ENCODE assay signal across 17 cellular contexts in genomic region chr19:12626958-12627357, GRCh38. TPM values are rescaled to one million over a fixed set of nuclear protein-coding genes. Genes with fewer than 3 reads are reported as not detected.
DNase-seq lines count a peak whose midpoint lies in the region; ATAC-seq, FAIRE-seq and TF ChIP-seq lines count a peak whose summit lies in the region.
"Had no signal": no experiment of that assay in that cellular context is flagged by ENCODE, and none has a peak within 500 bp of the region (broad histone marks: within the 10 kb centered on the region; RNA-seq: fewer than 3 reads in every experiment).

No MANE protein-coding gene starts in this region.

- POLR2A ChIA-PET in HepG2 (lab: Yijun Ruan, JAX) (interaction anchor here (0.9 kb wide), 1 partner anchor 16 kb away, joined by 3 read pairs; the partner anchor contains the start of genes ZNF490 and ZNF791), GM10248 (lab: Yijun Ruan, JAX) (no interaction called here)

- H3K36me3 Mint-ChIP-seq in T-helper 17 cell (ENCODE audit: low read depth), result peaks cover 3% of the 10 kb centered on the region

- no peak for FAIRE-seq in HepG2 (lab: Jason Lieb, UNC)
- FAIRE-seq: GM12878, GM18507 had no signal

- no peak for TF ChIP-seq POLR2A in HepG2 (IDR thresholded peaks at IDR 0.05; ENCODE audit: insufficient read depth in 1 of 2, low read depth in 2 of 2, low read length in 2 of 2)

- no TSS peak for BruUV-seq in HepG2 (replicated peaks; lab: Mats Ljungman, UMichigan)

- no peaks in the 10 kb centered on the region for H3K27me3 ChIP-seq in HepG2 (ENCODE audit: control insufficient read depth in 1 of 2, insufficient read depth in 2 of 2, low read length in 2 of 2)
- no peaks in the 10 kb centered on the region for H3K27me3 ChIP-seq in upper lobe of right lung

- intact Hi-C loops in HepG2 (cut with micrococcal nuclease; ENCODE audit: unreplicated experiment), result no loop called here
- intact Hi-C loops in upper lobe of right lung (cut with DNase I), result no loop called here

- peaks cover 5% of the 10 kb centered on the region for H3K79me2 ChIP-seq in HepG2 (ENCODE audit: insufficient read depth, low read length)

- H3K4me3 Mint-ChIP-seq in T-helper 17 cell, result no peak overlapping the region
- H3K4me3 Mint-ChIP-seq: CD4-positive, CD25-positive, alpha-beta regulatory T cell had no signal

- H3K4me1 Mint-ChIP-seq in T-helper 17 cell, result no peaks in the 10 kb centered on the region

- H3K9ac ChIP-seq in HepG2 (ENCODE audit: insufficient read depth, low read depth, low read length), result no peak overlapping the region
- H3K9ac ChIP-seq: GM23248 had no signal

- no peak overlapping the region for H3K27ac ChIP-seq in HepG2 (ENCODE audit: extremely low read length, insufficient read depth, low read length)
- H3K27ac ChIP-seq in upper lobe of right lung, result no peak overlapping the region
- H3K27ac ChIP-seq: 22Rv1, GM23248 had no signal

- H3K4me1 ChIP-seq in HepG2 (ENCODE audit: insufficient read depth, low read length), result peaks cover 9% of the 10 kb centered on the region
- H3K4me1 ChIP-seq in upper lobe of right lung, result no peaks in the 10 kb centered on the region

- WGBS in HepG2 (ENCODE audit: low lambda C conversion rate), result 96% methylated on average over 8 of the region's 8 CpGs

- no peak overlapping the region for H3K4me3 ChIP-seq in HepG2 (replicated peaks in 1 of 3; ENCODE audit: insufficient read depth in 1 of 3, low read depth in 2 of 3, low read length in 3 of 3)
- no peak overlapping the region for H3K4me3 ChIP-seq in upper lobe of right lung
- H3K4me3 ChIP-seq: GM12878, GM23248 had no signal

- TF ChIP-seq RAD21 in HepG2 (CRISPR knock-in tag; IDR thresholded peaks at IDR 0.05), result no peak

- peaks cover 9% of the 10 kb centered on the region for H3K9me3 ChIP-seq in T-helper 17 cell (ENCODE audit: control insufficient read depth, low read length, poor library complexity, severe bottlenecking)
- no peaks in the 10 kb centered on the region for H3K9me3 ChIP-seq in HepG2 (ENCODE audit: low read length)
- H3K9me3 ChIP-seq in upper lobe of right lung, result peaks cover 11% of the 10 kb centered on the region

- no peak overlapping the region for H2AFZ ChIP-seq in HepG2 (ENCODE audit: low read length)
- H2AFZ ChIP-seq: GM23248 had no signal

- H3K27ac Mint-ChIP-seq in T-helper 17 cell, result peak overlapping the region; percentile 16

- TF ChIP-seq EP300 in HepG2 (IDR thresholded peaks at IDR 0.05; ENCODE audit: low read depth in 2 of 2, low read length in 2 of 2) (no peak), HepG2 (CRISPR knock-in tag; IDR thresholded peaks at IDR 0.05; ENCODE audit: borderline replicate concordance) (no peak)

- in situ Hi-C loops in HepG2 (cut with HindIII; ENCODE audit: extremely low pct_ligation_motif_present, low pct_unique_long_range_greater_than_20kb), result no loop called here

- H3K4me2 ChIP-seq in HepG2 (ENCODE audit: low read depth, low read length), result no peak overlapping the region

- CTCF ChIA-PET in HepG2 (lab: Yijun Ruan, JAX; ENCODE audit: low intra/inter-chr PET ratio, low total read pairs), result no interaction called here
- CTCF ChIA-PET in GM10248 (lab: Yijun Ruan, JAX), result interaction anchor here (0.7 to 1.7 kb wide), 2 partner anchors 13 to 16 kb away, joined by 3 to 9 read pairs; partner anchors contain the start of genes ZNF490 and ZNF791

- peak; percentile 44 to 55 for ATAC-seq in activated CD4-positive, CD25-positive, alpha-beta regulatory T cell treated with anti-CD3 and anti-CD28 coated beads, Interleukin-2, amount 50 U/mL, for 24 hours
- ATAC-seq in T-helper 17 cell (no peak), HepG2 (no peak), upper lobe of right lung (no peak), omental fat pad (ENCODE audit: low FRiP score) (no peak)
- ATAC-seq: GM12878 had no signal

- no peak for DNase-seq in activated CD4-positive, CD25-positive, alpha-beta regulatory T cell (lab: John Stamatoyannopoulos, UW)
- no peak for DNase-seq in T-helper 17 cell
- no peak for DNase-seq in HepG2 (ENCODE audit: low spot score)
- DNase-seq in upper lobe of right lung, result peak; percentile 5
- no peak for DNase-seq in omental fat pad (ENCODE audit: low spot score)
- DNase-seq in GM10248 (ENCODE audit: extremely low spot score), result no peak
- DNase-seq in effector CD4-positive, alpha-beta T cell, result no peak
- DNase-seq: Calu3; CD4-positive, CD25-positive, alpha-beta regulatory T cell; DMS 273 treated with DMSO at 0.1 percent for 48 hours; GM23248; H7; IMR-90 had no signal

- TF ChIP-seq CTCF in HepG2 (CRISPR knock-in tag; IDR thresholded peaks at IDR 0.05) (no peak), upper lobe of right lung (IDR thresholded peaks at IDR 0.05) (no peak), omental fat pad (IDR thresholded peaks at IDR 0.05) (no peak), GM10248 (IDR thresholded peaks at IDR 0.05; ENCODE audit: control extremely low read depth, extremely low read depth, low read depth, missing control alignments) (no peak)

- no peaks in the 10 kb centered on the region for H4K20me1 ChIP-seq in HepG2 (ENCODE audit: insufficient read depth, low read length)

- H3K27me3 Mint-ChIP-seq in T-helper 17 cell, result no peaks in the 10 kb centered on the region
- H3K27me3 Mint-ChIP-seq: CD4-positive, CD25-positive, alpha-beta regulatory T cell had no signal

- H3K36me3 ChIP-seq in HepG2 (replicated peaks in 1 of 2; ENCODE audit: control insufficient read depth in 1 of 2, insufficient read depth in 2 of 2, low read length in 2 of 2) (peaks cover 7 to 37% of the 10 kb centered on the region in 2 experiments; a peak in 4 of 5 replicates), upper lobe of right lung (peaks cover 64% of the 10 kb centered on the region)

RNA-seq across cellular contexts. Expression of gene ZNF791, which starts 16.2 kb away (rescaled TPM):
- 10 to 100 TPM; 46.2 to 47.0 TPM for total RNA-seq in T-helper 17 cell
- 17.4 and 21.3 TPM in 2 replicates for total RNA-seq in HepG2 (2016; rRNA removed; fragmentation: Illumina TruSeq; extraction: Trizol)
- total RNA-seq in HepG2 (2016; cell fraction: cytosol; rRNA removed; fragmentation: Illumina TruSeq; extraction: Trizol; ENCODE audit: low read depth), result 5.5 and 5.7 TPM in 2 replicates
- total RNA-seq in HepG2 (2016; cell fraction: insoluble cytoplasmic fraction; rRNA removed; fragmentation: Illumina TruSeq; extraction: Trizol), result 16.4 and 22.2 TPM in 2 replicates
- total RNA-seq in HepG2 (2016; cell fraction: membrane; rRNA removed; fragmentation: Illumina TruSeq; extraction: Trizol), result 7.4 and 9.1 TPM in 2 replicates
- total RNA-seq in HepG2 (2016; cell fraction: nucleus; rRNA removed; fragmentation: Illumina TruSeq; extraction: Trizol), result 15.1 and 19.8 TPM in 2 replicates
- 10.1 and 12.8 TPM in 2 replicates for polyA plus RNA-seq in HepG2 (2011; rRNA removed)
- 4.9 and 5.3 TPM in 2 replicates for polyA plus RNA-seq in HepG2 (2011; cell fraction: cytosol; rRNA removed)
- 8.8 and 17.1 TPM in 2 replicates for polyA plus RNA-seq in HepG2 (2011; cell fraction: nucleus; rRNA removed)
- 9.2 and 12.5 TPM in 2 replicates for polyA plus RNA-seq in HepG2 (2012)
- polyA plus RNA-seq in HepG2 (2016; cell fraction: cytosol; fragmentation: Illumina TruSeq; extraction: Trizol; ENCODE audit: low read depth), result 0.87 and 3.4 TPM in 2 replicates
- 11.5 and 12.8 TPM in 2 replicates for polyA plus RNA-seq in HepG2 (2016; cell fraction: insoluble cytoplasmic fraction; fragmentation: Illumina TruSeq; extraction: Trizol; ENCODE audit: low read depth)
- 1.8 and 3.0 TPM in 2 replicates for polyA plus RNA-seq in HepG2 (2016; cell fraction: membrane; fragmentation: Illumina TruSeq; extraction: Trizol; ENCODE audit: low read depth)
- 22.3 and 24.6 TPM in 2 replicates for polyA plus RNA-seq in HepG2 (2016; cell fraction: nucleus; fragmentation: Illumina TruSeq; extraction: Trizol; ENCODE audit: insufficient read depth, low read depth)
- polyA minus RNA-seq in HepG2 (2011; rRNA and poly(A)+ RNA removed; ENCODE audit: low replicate concordance), result 11.0 and 21.0 TPM in 2 replicates
- polyA minus RNA-seq in HepG2 (2011; cell fraction: cytosol; rRNA and poly(A)+ RNA removed), result 13.4 and 16.9 TPM in 2 replicates
- polyA minus RNA-seq in HepG2 (2011; cell fraction: nucleus; rRNA and poly(A)+ RNA removed), result 22.8 and 25.7 TPM in 2 replicates
- total RNA-seq in upper lobe of right lung, result 29.7 TPM
- 10 to 100 TPM; 12.9 to 23.3 (median 16.3) TPM for total RNA-seq in omental fat pad

RNA-seq across cellular contexts. Expression of gene ZNF490, which starts 16.3 kb away (rescaled TPM):
- total RNA-seq in T-helper 17 cell (1 to 10 TPM; 6.8 to 7.0 TPM), HepG2 (2016; rRNA removed; fragmentation: Illumina TruSeq; extraction: Trizol) (2.9 and 5.2 TPM in 2 replicates), upper lobe of right lung (12.2 TPM), omental fat pad (1 to 10 TPM; 3.6 to 6.3 (median 4.7) TPM)
- total RNA-seq in HepG2 (2016; cell fraction: cytosol; rRNA removed; fragmentation: Illumina TruSeq; extraction: Trizol; ENCODE audit: low read depth), result 0.40 and 0.71 TPM in 2 replicates
- 2.9 and 5.1 TPM in 2 replicates for total RNA-seq in HepG2 (2016; cell fraction: insoluble cytoplasmic fraction; rRNA removed; fragmentation: Illumina TruSeq; extraction: Trizol)
- 1.4 and 1.7 TPM in 2 replicates for total RNA-seq in HepG2 (2016; cell fraction: membrane; rRNA removed; fragmentation: Illumina TruSeq; extraction: Trizol)
- total RNA-seq in HepG2 (2016; cell fraction: nucleus; rRNA removed; fragmentation: Illumina TruSeq; extraction: Trizol), result 2.6 and 3.7 TPM in 2 replicates
- polyA plus RNA-seq in HepG2 (2011; rRNA removed), result 1.2 and 1.3 TPM in 2 replicates
- 0.52 and 0.60 TPM in 2 replicates for polyA plus RNA-seq in HepG2 (2011; cell fraction: cytosol; rRNA removed)
- 0.99 and 1.1 TPM in 2 replicates for polyA plus RNA-seq in HepG2 (2011; cell fraction: nucleus; rRNA removed)
- polyA plus RNA-seq in HepG2 (2012), result 0.54 and 0.77 TPM in 2 replicates
- polyA plus RNA-seq in HepG2 (2016; cell fraction: cytosol; fragmentation: Illumina TruSeq; extraction: Trizol; ENCODE audit: low read depth), result 0.10 TPM in 1 of 2 replicates, not detected in the other
- polyA plus RNA-seq in HepG2 (2016; cell fraction: insoluble cytoplasmic fraction; fragmentation: Illumina TruSeq; extraction: Trizol; ENCODE audit: low read depth), result 0.48 and 0.69 TPM in 2 replicates
- 0.10 TPM in 1 of 2 replicates, not detected in the other for polyA plus RNA-seq in HepG2 (2016; cell fraction: membrane; fragmentation: Illumina TruSeq; extraction: Trizol; ENCODE audit: low read depth)
- polyA plus RNA-seq in HepG2 (2016; cell fraction: nucleus; fragmentation: Illumina TruSeq; extraction: Trizol; ENCODE audit: insufficient read depth, low read depth), result 2.5 and 3.0 TPM in 2 replicates
- polyA minus RNA-seq in HepG2 (2011; rRNA and poly(A)+ RNA removed; ENCODE audit: low replicate concordance), result 5.6 and 6.1 TPM in 2 replicates
- polyA minus RNA-seq in HepG2 (2011; cell fraction: cytosol; rRNA and poly(A)+ RNA removed), result 3.9 and 4.4 TPM in 2 replicates
- 8.1 and 9.9 TPM in 2 replicates for polyA minus RNA-seq in HepG2 (2011; cell fraction: nucleus; rRNA and poly(A)+ RNA removed)

RNA-seq across cellular contexts. Expression of gene MAN2B1, which starts 39.6 kb away (rescaled TPM):
- total RNA-seq in T-helper 17 cell, result 100 to 1,000 TPM; 157 to 181 TPM
- total RNA-seq in HepG2 (2016; rRNA removed; fragmentation: Illumina TruSeq; extraction: Trizol), result 10.8 and 23.8 TPM in 2 replicates
- 4.0 and 5.4 TPM in 2 replicates for total RNA-seq in HepG2 (2016; cell fraction: cytosol; rRNA removed; fragmentation: Illumina TruSeq; extraction: Trizol; ENCODE audit: low read depth)
- total RNA-seq in HepG2 (2016; cell fraction: insoluble cytoplasmic fraction; rRNA removed; fragmentation: Illumina TruSeq; extraction: Trizol), result 8.6 and 23.6 TPM in 2 replicates
- total RNA-seq in HepG2 (2016; cell fraction: membrane; rRNA removed; fragmentation: Illumina TruSeq; extraction: Trizol), result 13.4 and 16.7 TPM in 2 replicates
- total RNA-seq in HepG2 (2016; cell fraction: nucleus; rRNA removed; fragmentation: Illumina TruSeq; extraction: Trizol), result 28.7 and 30.9 TPM in 2 replicates
- 23.6 and 31.8 TPM in 2 replicates for polyA plus RNA-seq in HepG2 (2011; rRNA removed)
- polyA plus RNA-seq in HepG2 (2011; cell fraction: cytosol; rRNA removed), result 26.5 and 29.6 TPM in 2 replicates
- 46.9 and 59.4 TPM in 2 replicates for polyA plus RNA-seq in HepG2 (2011; cell fraction: nucleus; rRNA removed)
- 38.9 and 46.8 TPM in 2 replicates for polyA plus RNA-seq in HepG2 (2012)
- 4.9 and 6.4 TPM in 2 replicates for polyA plus RNA-seq in HepG2 (2016; cell fraction: cytosol; fragmentation: Illumina TruSeq; extraction: Trizol; ENCODE audit: low read depth)
- 10.9 and 14.9 TPM in 2 replicates for polyA plus RNA-seq in HepG2 (2016; cell fraction: insoluble cytoplasmic fraction; fragmentation: Illumina TruSeq; extraction: Trizol; ENCODE audit: low read depth)
- 15.2 and 17.9 TPM in 2 replicates for polyA plus RNA-seq in HepG2 (2016; cell fraction: membrane; fragmentation: Illumina TruSeq; extraction: Trizol; ENCODE audit: low read depth)
- 43.7 and 53.7 TPM in 2 replicates for polyA plus RNA-seq in HepG2 (2016; cell fraction: nucleus; fragmentation: Illumina TruSeq; extraction: Trizol; ENCODE audit: insufficient read depth, low read depth)
- polyA minus RNA-seq in HepG2 (2011; rRNA and poly(A)+ RNA removed; ENCODE audit: low replicate concordance), result 15.2 and 23.5 TPM in 2 replicates
- polyA minus RNA-seq in HepG2 (2011; cell fraction: cytosol; rRNA and poly(A)+ RNA removed), result 8.4 and 16.6 TPM in 2 replicates
- polyA minus RNA-seq in HepG2 (2011; cell fraction: nucleus; rRNA and poly(A)+ RNA removed), result 10.7 and 15.5 TPM in 2 replicates
- 174 TPM for total RNA-seq in upper lobe of right lung
- total RNA-seq in omental fat pad, result 100 to 1,000 TPM in 1 of 4 donors, 10 to 100 TPM in 3; 63.8 to 104 (median 74.6) TPM

RNA-seq across cellular contexts. Expression of gene WDR83, which starts 39.6 kb away (rescaled TPM):
- total RNA-seq in T-helper 17 cell, result 10 to 100 TPM; 10.5 to 11.1 TPM
- 9.9 and 10.7 TPM in 2 replicates for total RNA-seq in HepG2 (2016; rRNA removed; fragmentation: Illumina TruSeq; extraction: Trizol)
- 6.9 and 7.6 TPM in 2 replicates for total RNA-seq in HepG2 (2016; cell fraction: cytosol; rRNA removed; fragmentation: Illumina TruSeq; extraction: Trizol; ENCODE audit: low read depth)
- total RNA-seq in HepG2 (2016; cell fraction: insoluble cytoplasmic fraction; rRNA removed; fragmentation: Illumina TruSeq; extraction: Trizol), result 11.3 and 11.8 TPM in 2 replicates
- 8.4 and 8.9 TPM in 2 replicates for total RNA-seq in HepG2 (2016; cell fraction: membrane; rRNA removed; fragmentation: Illumina TruSeq; extraction: Trizol)
- total RNA-seq in HepG2 (2016; cell fraction: nucleus; rRNA removed; fragmentation: Illumina TruSeq; extraction: Trizol), result 7.7 and 8.0 TPM in 2 replicates
- polyA plus RNA-seq in HepG2 (2011; rRNA removed), result 4.5 and 5.4 TPM in 2 replicates
- 6.2 and 9.4 TPM in 2 replicates for polyA plus RNA-seq in HepG2 (2011; cell fraction: cytosol; rRNA removed)
- polyA plus RNA-seq in HepG2 (2011; cell fraction: nucleus; rRNA removed), result 11.3 and 12.7 TPM in 2 replicates
- 5.0 and 9.1 TPM in 2 replicates for polyA plus RNA-seq in HepG2 (2012)
- polyA plus RNA-seq in HepG2 (2016; cell fraction: cytosol; fragmentation: Illumina TruSeq; extraction: Trizol; ENCODE audit: low read depth), result 5.9 and 6.7 TPM in 2 replicates
- 11.8 and 12.8 TPM in 2 replicates for polyA plus RNA-seq in HepG2 (2016; cell fraction: insoluble cytoplasmic fraction; fragmentation: Illumina TruSeq; extraction: Trizol; ENCODE audit: low read depth)
- polyA plus RNA-seq in HepG2 (2016; cell fraction: membrane; fragmentation: Illumina TruSeq; extraction: Trizol; ENCODE audit: low read depth), result 8.3 and 8.5 TPM in 2 replicates
- 13.7 and 15.3 TPM in 2 replicates for polyA plus RNA-seq in HepG2 (2016; cell fraction: nucleus; fragmentation: Illumina TruSeq; extraction: Trizol; ENCODE audit: insufficient read depth, low read depth)
- 10.4 and 11.3 TPM in 2 replicates for polyA minus RNA-seq in HepG2 (2011; rRNA and poly(A)+ RNA removed; ENCODE audit: low replicate concordance)
- 1.6 and 2.4 TPM in 2 replicates for polyA minus RNA-seq in HepG2 (2011; cell fraction: cytosol; rRNA and poly(A)+ RNA removed)
- 7.7 and 8.6 TPM in 2 replicates for polyA minus RNA-seq in HepG2 (2011; cell fraction: nucleus; rRNA and poly(A)+ RNA removed)
- total RNA-seq in upper lobe of right lung, result 10.9 TPM
- total RNA-seq in omental fat pad, result 10 to 100 TPM in 1 of 4 donors, 1 to 10 TPM in 3; 7.1 to 10.2 (median 8.5) TPM

RNA-seq across cellular contexts. Expression of gene DHPS, which starts 54.7 kb away (rescaled TPM):
- total RNA-seq in T-helper 17 cell (100 to 1,000 TPM; 126 to 147 TPM), HepG2 (2016; rRNA removed; fragmentation: Illumina TruSeq; extraction: Trizol) (34.8 and 43.3 TPM in 2 replicates), upper lobe of right lung (70.5 TPM), omental fat pad (100 to 1,000 TPM in 1 of 4 donors, 10 to 100 TPM in 3; 68.5 to 119 (median 80.9) TPM)
- total RNA-seq in HepG2 (2016; cell fraction: cytosol; rRNA removed; fragmentation: Illumina TruSeq; extraction: Trizol; ENCODE audit: low read depth), result 18.6 and 20.2 TPM in 2 replicates
- 36.3 and 41.9 TPM in 2 replicates for total RNA-seq in HepG2 (2016; cell fraction: insoluble cytoplasmic fraction; rRNA removed; fragmentation: Illumina TruSeq; extraction: Trizol)
- total RNA-seq in HepG2 (2016; cell fraction: membrane; rRNA removed; fragmentation: Illumina TruSeq; extraction: Trizol), result 18.6 and 23.3 TPM in 2 replicates
- total RNA-seq in HepG2 (2016; cell fraction: nucleus; rRNA removed; fragmentation: Illumina TruSeq; extraction: Trizol), result 44.1 and 48.8 TPM in 2 replicates
- 84.3 and 84.6 TPM in 2 replicates for polyA plus RNA-seq in HepG2 (2011; rRNA removed)
- polyA plus RNA-seq in HepG2 (2011; cell fraction: cytosol; rRNA removed), result 70.3 and 86.4 TPM in 2 replicates
- polyA plus RNA-seq in HepG2 (2011; cell fraction: nucleus; rRNA removed), result 180 and 198 TPM in 2 replicates
- 54.1 and 72.2 TPM in 2 replicates for polyA plus RNA-seq in HepG2 (2012)
- polyA plus RNA-seq in HepG2 (2016; cell fraction: cytosol; fragmentation: Illumina TruSeq; extraction: Trizol; ENCODE audit: low read depth), result 12.2 and 12.4 TPM in 2 replicates
- polyA plus RNA-seq in HepG2 (2016; cell fraction: insoluble cytoplasmic fraction; fragmentation: Illumina TruSeq; extraction: Trizol; ENCODE audit: low read depth), result 34.0 and 35.3 TPM in 2 replicates
- 12.8 and 13.6 TPM in 2 replicates for polyA plus RNA-seq in HepG2 (2016; cell fraction: membrane; fragmentation: Illumina TruSeq; extraction: Trizol; ENCODE audit: low read depth)
- 90.1 and 103 TPM in 2 replicates for polyA plus RNA-seq in HepG2 (2016; cell fraction: nucleus; fragmentation: Illumina TruSeq; extraction: Trizol; ENCODE audit: insufficient read depth, low read depth)
- 80.2 and 94.5 TPM in 2 replicates for polyA minus RNA-seq in HepG2 (2011; rRNA and poly(A)+ RNA removed; ENCODE audit: low replicate concordance)
- polyA minus RNA-seq in HepG2 (2011; cell fraction: cytosol; rRNA and poly(A)+ RNA removed), result 27.8 and 30.4 TPM in 2 replicates
- polyA minus RNA-seq in HepG2 (2011; cell fraction: nucleus; rRNA and poly(A)+ RNA removed), result 56.0 and 62.9 TPM in 2 replicates

Comparison
In these comparisons a context has a peak if more than half of its experiments do, and no peak if none do; other contexts are left out.
1. ATAC-seq: peak in activated CD4-positive, CD25-positive, alpha-beta regulatory T cell treated with anti-CD3 and anti-CD28 coated beads, Interleukin-2, amount 50 U/mL, for 24 hours (2 of 2); none in T-helper 17 cell (single experiment), HepG2 (single experiment), upper lobe of right lung (single experiment) and omental fat pad (single experiment).